Comparison of ENCODE assay signal across 11 cellular contexts in genomic region chr3:112647122-112647521, GRCh38. TPM values are rescaled to one million over a fixed set of nuclear protein-coding genes. Genes with fewer than 3 reads are reported as not detected.
DNase-seq lines count a peak whose midpoint lies in the region; TF ChIP-seq lines count a peak whose summit lies in the region.
"Had no signal": no experiment of that assay in that cellular context is flagged by ENCODE, and none has a peak within 500 bp of the region (broad histone marks: within the 10 kb centered on the region; RNA-seq: fewer than 3 reads in every experiment).

No MANE protein-coding gene starts in this region.

- no peak for TF ChIP-seq CTCF in fibroblast of the aortic adventitia (IDR thresholded peaks at IDR 0.05; ENCODE audit: insufficient read depth, low read length)

- H3K14ac ChIP-seq in neuronal stem cell (ENCODE audit: low read length): no peak overlapping the region

- peak overlapping the region in 1 of 6 donors; percentile 4 for H3K27ac Mint-ChIP-seq in immature natural killer cell
- H3K27ac Mint-ChIP-seq: stimulated activated naive CD8-positive, alpha-beta T cell treated with anti-CD3 and anti-CD28 coated beads, Interleukin-15, amount 100 ng/mL, for 72 hours had no signal

- no peak overlapping the region for H3K4me3 ChIP-seq in fibroblast of the aortic adventitia (ENCODE audit: low read depth, low read length)
- H3K4me3 ChIP-seq in neuronal stem cell (ENCODE audit: low read length in 2 of 2): no peak overlapping the region

- H3K4me1 ChIP-seq in neuronal stem cell (ENCODE audit: control insufficient read depth in 2 of 2, insufficient read depth in 1 of 2, low read depth in 1 of 2, low read length in 2 of 2): peaks cover 7 to 9% of the 10 kb centered on the region in 2 donors

- peaks cover 27 to 42% of the 10 kb centered on the region in 2 donors for H3K4me1 Mint-ChIP-seq in immature natural killer cell

- no peak overlapping the region for H3K9ac ChIP-seq in neuronal stem cell (ENCODE audit: low read depth, low read length, poor library complexity)

- no peak overlapping the region for H3K4me2 ChIP-seq in neuronal stem cell (ENCODE audit: insufficient read depth, low read length, poor library complexity, severe bottlenecking)

- no peak overlapping the region for H2BK120ac ChIP-seq in neuronal stem cell (ENCODE audit: low read depth, low read length)

- H2BK5ac ChIP-seq in neuronal stem cell (ENCODE audit: low read length): no peak overlapping the region

- no peak overlapping the region for H3K4ac ChIP-seq in neuronal stem cell (ENCODE audit: low read length)

- no peak overlapping the region for H4K91ac ChIP-seq in neuronal stem cell (ENCODE audit: low read depth, low read length, poor library complexity)

- H3K23ac ChIP-seq in neuronal stem cell (ENCODE audit: low read depth, low read length, poor library complexity): no peak overlapping the region

- peaks cover 0 to 5% (median 0%) of the 10 kb centered on the region in 3 donors for H3K36me3 Mint-ChIP-seq in immature natural killer cell

- no CpG with 5 or more reads among the region's 5 CpGs for WGBS in neuronal stem cell (ENCODE audit: extremely low coverage in 2 of 2, insufficient read length in 2 of 2, insufficient replicate concordance in 1 of 2), 2 donors

- H2BK15ac ChIP-seq in neuronal stem cell (ENCODE audit: low read length): no peak overlapping the region

- H2AK5ac ChIP-seq in neuronal stem cell (ENCODE audit: low read depth, low read length): no peak overlapping the region

- peak; percentile 83 for DNase-seq in ELF-1 (ENCODE audit: low read depth, low spot score)
- DNase-seq in RPMI7951 (ENCODE audit: low read depth): peak; percentile 89
- peak; percentile 91 for DNase-seq in fibroblast of the aortic adventitia (ENCODE audit: low read depth)
- DNase-seq in neuronal stem cell (ENCODE audit: low spot score): no peak
- no peak for DNase-seq in NCI-H345 (lab: John Stamatoyannopoulos, UW)
- DNase-seq in hippocampal formation (lab: John Stamatoyannopoulos, UW): no peak
- no peak for DNase-seq in immature natural killer cell
- no peak for DNase-seq in mucosa of gallbladder (ENCODE audit: low spot score)
- DNase-seq: GF-D8; NCI-H526 treated with DMSO at 0.1 percent for 48 hours; stimulated activated naive CD8-positive, alpha-beta T cell treated with anti-CD3 and anti-CD28 coated beads, Interleukin-15, amount 100 ng/mL, for 72 hours had no signal

- no peak overlapping the region for H4K8ac ChIP-seq in neuronal stem cell (ENCODE audit: low read depth, low read length)

- no peaks in the 10 kb centered on the region for H3K9me3 Mint-ChIP-seq in immature natural killer cell
- H3K9me3 Mint-ChIP-seq: stimulated activated naive CD8-positive, alpha-beta T cell treated with anti-CD3 and anti-CD28 coated beads, Interleukin-15, amount 100 ng/mL, for 72 hours had no signal

- no peak overlapping the region for H3K4me3 Mint-ChIP-seq in immature natural killer cell
- H3K4me3 Mint-ChIP-seq: stimulated activated naive CD8-positive, alpha-beta T cell treated with anti-CD3 and anti-CD28 coated beads, Interleukin-15, amount 100 ng/mL, for 72 hours had no signal

- peaks cover 2 to 6% (median 3%) of the 10 kb centered on the region in 3 donors for H3K27me3 Mint-ChIP-seq in immature natural killer cell (ENCODE audit: low read depth in 3 of 3)

- H3K36me3 ChIP-seq in neuronal stem cell (replicated peaks in 1 of 2; ENCODE audit: control insufficient read depth in 2 of 2, insufficient read depth in 2 of 2, low read length in 2 of 2): no peaks in the 10 kb centered on the region

- H3K27ac ChIP-seq in neuronal stem cell (replicated peaks; ENCODE audit: low read length): peak overlapping the region; percentile 36

- H2BK12ac ChIP-seq in neuronal stem cell (ENCODE audit: low read length): no peak overlapping the region

- H3K18ac ChIP-seq in neuronal stem cell (ENCODE audit: low read length): no peak overlapping the region

- no peaks in the 10 kb centered on the region for H3K27me3 ChIP-seq in neuronal stem cell (ENCODE audit: control insufficient read depth in 3 of 3, insufficient read depth in 3 of 3, low read depth in 1 of 3, low read length in 3 of 3)

- H2AFZ ChIP-seq in neuronal stem cell (ENCODE audit: low read length): peak overlapping the region; percentile 42

- H3K79me1 ChIP-seq in neuronal stem cell (ENCODE audit: low read depth, low read length): no peaks in the 10 kb centered on the region

- H3K9me3 ChIP-seq in neuronal stem cell (replicated peaks in 1 of 2; ENCODE audit: control insufficient read depth in 2 of 2, insufficient read depth in 1 of 2, low read depth in 1 of 2, low read length in 2 of 2): no peaks in the 10 kb centered on the region

RNA-seq across cellular contexts. Expression of gene CCDC80, which starts 6.2 kb away (rescaled TPM):
- 29.1 and 44.6 TPM in 2 replicates for total RNA-seq in RPMI7951 (2014; rRNA removed; shearing (Covaris generic))
- total RNA-seq in fibroblast of the aortic adventitia (ENCODE audit: low replicate concordance) (614 and 2,284 TPM in 2 replicates), mucosa of gallbladder (67.8 TPM)
- 10.8 TPM for polyA plus RNA-seq in neuronal stem cell (2013, experiment 1 of 2)
- 10.7 TPM for polyA plus RNA-seq in neuronal stem cell (2013, experiment 2 of 2)
- polyA plus RNA-seq in immature natural killer cell: under 1 TPM in 1 of 3 donors, not detected in 2; 0.20 TPM

Comparison
In these comparisons a context has a peak if more than half of its experiments do, and no peak if none do; other contexts are left out.
1. DNase-seq: peak in ELF-1 (single experiment), RPMI7951 (single experiment) and fibroblast of the aortic adventitia (single experiment); none in neuronal stem cell (single experiment), NCI-H345 (single experiment), hippocampal formation (0 of 2), immature natural killer cell (0 of 3) and mucosa of gallbladder (single experiment).